ENCODE assay signal across 14 cellular contexts in the genomic region with DNA sequence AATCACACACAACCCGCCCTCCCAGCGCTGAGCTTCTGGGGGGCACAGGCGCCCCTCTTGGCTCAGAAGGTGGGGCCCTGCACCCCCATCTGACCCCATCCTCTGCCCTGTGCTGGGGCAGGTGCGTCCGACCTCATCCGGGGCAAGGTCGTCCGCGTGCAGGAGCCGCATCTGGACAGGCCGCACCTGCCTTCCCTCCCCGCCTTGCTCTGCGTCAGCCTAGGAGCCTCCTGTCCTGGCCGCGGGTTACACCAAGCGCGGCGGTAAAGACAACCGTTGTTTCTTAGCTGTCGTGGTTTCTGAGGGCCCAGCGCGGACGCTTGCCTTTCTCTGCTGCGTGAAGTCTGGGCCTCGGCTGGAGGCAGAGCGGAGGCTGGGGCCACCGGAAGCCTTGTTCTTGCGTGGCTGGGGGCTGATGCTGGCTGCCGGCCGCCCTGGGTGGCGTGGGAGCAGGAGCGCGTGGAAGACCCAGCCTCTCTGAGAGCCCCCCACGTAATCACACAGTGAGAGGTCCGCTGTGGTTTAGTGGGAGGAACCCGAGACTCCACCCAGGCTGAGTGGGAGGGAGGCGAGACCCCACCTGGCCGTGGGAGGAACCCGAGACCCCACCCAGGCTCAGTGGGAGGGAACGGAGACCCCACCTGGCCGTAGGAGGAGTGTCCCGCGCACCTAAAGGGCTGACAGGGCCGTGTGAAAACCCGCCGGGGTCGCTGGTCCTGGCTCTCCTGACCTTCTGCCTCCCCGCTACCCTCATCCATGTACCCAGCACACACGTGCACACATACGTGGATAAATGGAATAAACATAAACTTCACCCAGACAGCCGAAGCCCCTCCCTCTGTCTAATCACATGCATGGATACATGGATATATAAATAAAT. TPM values are rescaled to one million over a fixed set of nuclear protein-coding genes. Genes with fewer than 3 reads are reported as not detected.
"Had no signal": no experiment of that assay in that cellular context is flagged by ENCODE, and none has a peak within 500 bp of the region (broad histone marks: within the 10 kb centered on the region; RNA-seq: fewer than 3 reads in every experiment).

No MANE protein-coding gene starts in this region.

- ATAC-seq: stimulated activated naive B cell treated with anti-CD40 and anti-IgM and Interleukin-4, amounts not matched to agents 10 μg/mL and 1 μg/mL and 100 μg/mL, for 72 hours had no signal

- H3K4me3 ChIP-seq: cardiac muscle cell, neural progenitor cell, transverse colon had no signal

- H3K4me1 ChIP-seq: neural progenitor cell, parathyroid adenoma, transverse colon had no signal

- H3K36me3 ChIP-seq: cardiac muscle cell, neural progenitor cell, transverse colon had no signal

- H3K27ac ChIP-seq: cardiac muscle cell, neural progenitor cell, parathyroid adenoma, transverse colon had no signal

- H3K27me3 ChIP-seq: cardiac muscle cell, neural progenitor cell, transverse colon had no signal

- H3K9me3 ChIP-seq: transverse colon had no signal

- DNase-seq: activated CD4-positive, alpha-beta T cell treated with anti-CD3 and anti-CD28 coated beads, Interleukin-2, amount 10 ng/mL, durations not matched to agents 24 days and 14 days; activated CD4-positive, CD25-positive, alpha-beta regulatory T cell; activated naive CD4-positive, alpha-beta T cell treated with anti-CD3 and anti-CD28 coated beads, Interleukin-2, amount 50 U/mL, for 16 hours; foreskin melanocyte; kidney glomerular epithelial cell; naive B cell; stimulated activated CD4-positive, alpha-beta T cell treated with anti-CD3 and anti-CD28 coated beads, Interleukin-2, amount 100 ng/mL, for 48 hours; stimulated activated naive B cell treated with anti-CD40 and anti-IgM and Interleukin-4, amounts not matched to agents 10 μg/mL and 1 μg/mL and 100 μg/mL, for 72 hours; substantia nigra; transverse colon had no signal

RNA-seq across cellular contexts. Expression of gene KCNG2, which starts 51.8 kb away (rescaled TPM):
- total RNA-seq: activated CD4-positive, alpha-beta T cell treated with anti-CD3 and anti-CD28 coated beads, Interleukin-2, amount 10 ng/mL, durations not matched to agents 24 days and 14 days; cardiac muscle cell; endothelial cell of umbilical vein had no signal
- polyA plus RNA-seq: endothelial cell of umbilical vein had no signal
